Comparison of ENCODE assay signal across 17 cellular contexts in genomic region chr4:113404167-113404571, GRCh38.
DNase-seq lines count a peak whose midpoint lies in the region; ATAC-seq, FAIRE-seq and TF ChIP-seq lines count a peak whose summit lies in the region.
"Had no signal": no experiment of that assay in that cellular context is flagged by ENCODE, and none has a peak within 500 bp of the region (broad histone marks: within the 10 kb centered on the region; RNA-seq: fewer than 3 reads in every experiment).

No MANE protein-coding gene starts in this region.

- no peak overlapping the region for H3K9ac ChIP-seq in liver (ENCODE audit: low read depth in 1 of 2, low read length in 2 of 2)
- H3K9ac ChIP-seq: BLaER1, GM23248 had no signal

- BruUV-seq in MCF 10A (replicated peaks; lab: Mats Ljungman, UMichigan), result no TSS peak

- POLR2A ChIA-PET in WTC11 (lab: Charles Lee), result no interaction called here
- POLR2A ChIA-PET in MCF 10A (lab: Yijun Ruan, JAX), result interaction anchor here (0.7 kb wide), 1 partner anchor 229 kb away, joined by 3 read pairs; no protein-coding TSS in a partner anchor

- no peaks in the 10 kb centered on the region for H3K27me3 Mint-ChIP-seq in WTC11 (ENCODE audit: low read depth)
- no peaks in the 10 kb centered on the region for H3K27me3 Mint-ChIP-seq in MCF 10A (ENCODE audit: insufficient read depth, unreplicated experiment)

- H3K36me3 Mint-ChIP-seq in WTC11 (no peaks in the 10 kb centered on the region), MCF 10A (ENCODE audit: insufficient read depth, unreplicated experiment) (no peaks in the 10 kb centered on the region)
- H3K36me3 Mint-ChIP-seq: CD8-positive, alpha-beta memory T cell had no signal

- H3K27ac ChIP-seq in liver (ENCODE audit: low read depth in 1 of 2, low read length in 2 of 2) (peak overlapping the region; percentile 70 to 82), small intestine (ENCODE audit: low read depth in 1 of 2, low read length in 1 of 2) (no peak overlapping the region)
- H3K27ac ChIP-seq: BLaER1, GM23248 had no signal

- H3K27me3 ChIP-seq in liver (ENCODE audit: control insufficient read depth in 4 of 4, insufficient read depth in 4 of 4, low read length in 3 of 4) (no peaks in the 10 kb centered on the region), small intestine (ENCODE audit: control insufficient read depth in 2 of 2, insufficient read depth in 2 of 2, low read length in 2 of 2) (peaks cover 0 to 2% of the 10 kb centered on the region in 2 donors)
- H3K27me3 ChIP-seq: BLaER1 had no signal

- no peak for FAIRE-seq in small intestine (lab: Jason Lieb, UNC)
- FAIRE-seq: H54, K562 had no signal

- H3K27ac Mint-ChIP-seq in WTC11, result no peak overlapping the region
- H3K27ac Mint-ChIP-seq in MCF 10A (ENCODE audit: low read depth, unreplicated experiment), result no peak overlapping the region

- H3K9me3 Mint-ChIP-seq in WTC11, result peaks cover 10% of the 10 kb centered on the region
- H3K9me3 Mint-ChIP-seq in MCF 10A (ENCODE audit: unreplicated experiment), result no peaks in the 10 kb centered on the region
- H3K9me3 Mint-ChIP-seq: CD8-positive, alpha-beta memory T cell had no signal

- H3K4me3 Mint-ChIP-seq in WTC11, result no peak overlapping the region
- H3K4me3 Mint-ChIP-seq in MCF 10A (ENCODE audit: unreplicated experiment), result no peak overlapping the region
- H3K4me3 Mint-ChIP-seq: CD8-positive, alpha-beta memory T cell had no signal

- intact Hi-C loops in MCF 10A (cut with micrococcal nuclease), result no loop called here

- TF ChIP-seq POLR2A in GM18505 (IDR thresholded peaks at IDR 0.05; ENCODE audit: borderline replicate concordance, extremely low read depth, insufficient read depth, insufficient read length), result no peak

- CTCF ChIA-PET in WTC11 (lab: Charles Lee), result no interaction called here
- CTCF ChIA-PET in MCF 10A (lab: Yijun Ruan, JAX), result interaction anchor here (1.0 kb wide), 1 partner anchor 9 kb away, joined by 4 read pairs; no protein-coding TSS in a partner anchor

- ATAC-seq in WTC11, result no peak
- no peak for ATAC-seq in GM18505 (IDR thresholded peaks at IDR 0.05; ENCODE audit: unreplicated experiment)
- ATAC-seq in GM21619 (IDR thresholded peaks at IDR 0.05; ENCODE audit: unreplicated experiment), result no peak
- ATAC-seq: HCT116, K562 had no signal

- TF ChIP-seq RAD21 in liver (IDR thresholded peaks at IDR 0.05), result peak; percentile 51 to 60

- H3K4me3 ChIP-seq in liver (ENCODE audit: low read depth in 1 of 3, low read length in 3 of 3) (no peak overlapping the region), small intestine (ENCODE audit: low read depth in 1 of 2, low read length in 2 of 2) (no peak overlapping the region)
- H3K4me3 ChIP-seq: BLaER1, GM23248, K562 had no signal

- WGBS in liver, result 39% methylated on average over 4 of the region's 4 CpGs
- WGBS in small intestine, 3 donors, result 51 to 81% (median 66%) methylated on average over 4 of the region's 4 CpGs

- H3K4me1 ChIP-seq in liver (ENCODE audit: control insufficient read depth in 4 of 4, insufficient read depth in 4 of 4, low read length in 3 of 4) (peaks cover 10 to 52% (median 43%) of the 10 kb centered on the region in 4 donors), small intestine (ENCODE audit: control insufficient read depth in 2 of 2, insufficient read depth in 1 of 2, low read depth in 1 of 2, low read length in 1 of 2) (no peaks in the 10 kb centered on the region)
- H3K4me1 ChIP-seq: BLaER1 had no signal

- H3K36me3 ChIP-seq in liver (ENCODE audit: control insufficient read depth in 4 of 4, insufficient read depth in 3 of 4, low read depth in 1 of 4, low read length in 3 of 4) (no peaks in the 10 kb centered on the region), small intestine (ENCODE audit: control insufficient read depth in 2 of 2, insufficient read depth in 2 of 2, low read length in 2 of 2) (no peaks in the 10 kb centered on the region)
- H3K36me3 ChIP-seq: BLaER1 had no signal

- H3K9me3 ChIP-seq in liver (ENCODE audit: control insufficient read depth in 4 of 4, low read length in 3 of 4), result no peaks in the 10 kb centered on the region
- H3K9me3 ChIP-seq in small intestine (ENCODE audit: control insufficient read depth, low read depth), result no peaks in the 10 kb centered on the region

- TF ChIP-seq CTCF in WTC11 (IDR thresholded peaks at IDR 0.05), result no peak
- no peak for TF ChIP-seq CTCF in liver (IDR thresholded peaks at IDR 0.05; ENCODE audit: low read depth, low read length, missing input control)
- no peak for TF ChIP-seq CTCF in MCF 10A (IDR thresholded peaks at IDR 0.05; ENCODE audit: unreplicated experiment)

- H3K4me1 Mint-ChIP-seq in WTC11, result peaks cover 15% of the 10 kb centered on the region
- H3K4me1 Mint-ChIP-seq in MCF 10A (ENCODE audit: insufficient read depth, unreplicated experiment), result no peaks in the 10 kb centered on the region
- H3K4me1 Mint-ChIP-seq: CD8-positive, alpha-beta memory T cell had no signal

- DNase-seq in HuH-7 (ENCODE audit: low spot score), result peak; percentile 37
- DNase-seq in WTC11 (ENCODE audit: low spot score), result no peak
- DNase-seq in small intestine, result peak; percentile 20
- no peak for DNase-seq in MCF 10A (ENCODE audit: unreplicated experiment)
- DNase-seq: 8988T; AML-193; CD8-positive, alpha-beta memory T cell; DMS53; GF-D8; GM23248 had no signal

TF ChIP-seq in WTC11, 78 proteins besides CTCF, POLR2A, EP300 and RAD21:
- peak; percentile 74; the same call in 1 of the 2 replicates for TF ChIP-seq GABPB1 (CRISPR knock-in tag; IDR thresholded peaks at IDR 0.05)
- TF ChIP-seq GRHL2 (CRISPR knock-in tag; IDR thresholded peaks at IDR 0.05; ENCODE audit: insufficient replicate concordance, severe bottlenecking), result no peak
- TF ChIP-seq ATF6 (CRISPR knock-in tag; IDR thresholded peaks at IDR 0.05), result no peak

TF ChIP-seq in liver, 16 proteins besides CTCF, POLR2A, EP300 and RAD21:
- TF ChIP-seq FOXA2 (IDR thresholded peaks at IDR 0.05) (peak; percentile 98), EGR1 (IDR thresholded peaks at IDR 0.05; ENCODE audit: low read depth in 2 of 2) (no peak), YY1 (IDR thresholded peaks at IDR 0.05) (peak; percentile 86), FOXA1 (IDR thresholded peaks at IDR 0.05) (peak; percentile 92), HNF4A (conservative IDR thresholded peaks at IDR 0.05) (peak; percentile 94), SP1 (IDR thresholded peaks at IDR 0.05) (peak; percentile 89), REST (IDR thresholded peaks at IDR 0.05) (peak; percentile 59), ZBTB33 (IDR thresholded peaks at IDR 0.05) (peak; percentile 77), HNF4G (IDR thresholded peaks at IDR 0.05) (peak; percentile 79), MAX (IDR thresholded peaks at IDR 0.05) (peak; percentile 67), NR2F2 (IDR thresholded peaks at IDR 0.05) (peak; percentile 21), TAF1 (conservative IDR thresholded peaks at IDR 0.05) (no peak), RXRA (IDR thresholded peaks at IDR 0.05) (peak; percentile 86 to 90), GABPA (IDR thresholded peaks at IDR 0.05 in 1 of 2, conservative IDR thresholded peaks at IDR 0.05 in 1 of 2) (no peak), ATF3 (IDR thresholded peaks at IDR 0.05) (peak; percentile 55), JUND (IDR thresholded peaks at IDR 0.05) (peak; percentile 58 to 88)
TF ChIP-seq in liver: peak in this region for 13.

Comparison
In these comparisons a context has a peak if more than half of its experiments do, and no peak if none do; other contexts are left out.
1. DNase-seq: peak in HuH-7 (single experiment) and small intestine (single experiment); none in WTC11 (single experiment) and MCF 10A (single experiment).
2. H3K27ac ChIP-seq: peak in liver (2 of 2); none in small intestine (0 of 2).